13 cellular contexts compared by ENCODE assay signal in the genomic region with DNA sequence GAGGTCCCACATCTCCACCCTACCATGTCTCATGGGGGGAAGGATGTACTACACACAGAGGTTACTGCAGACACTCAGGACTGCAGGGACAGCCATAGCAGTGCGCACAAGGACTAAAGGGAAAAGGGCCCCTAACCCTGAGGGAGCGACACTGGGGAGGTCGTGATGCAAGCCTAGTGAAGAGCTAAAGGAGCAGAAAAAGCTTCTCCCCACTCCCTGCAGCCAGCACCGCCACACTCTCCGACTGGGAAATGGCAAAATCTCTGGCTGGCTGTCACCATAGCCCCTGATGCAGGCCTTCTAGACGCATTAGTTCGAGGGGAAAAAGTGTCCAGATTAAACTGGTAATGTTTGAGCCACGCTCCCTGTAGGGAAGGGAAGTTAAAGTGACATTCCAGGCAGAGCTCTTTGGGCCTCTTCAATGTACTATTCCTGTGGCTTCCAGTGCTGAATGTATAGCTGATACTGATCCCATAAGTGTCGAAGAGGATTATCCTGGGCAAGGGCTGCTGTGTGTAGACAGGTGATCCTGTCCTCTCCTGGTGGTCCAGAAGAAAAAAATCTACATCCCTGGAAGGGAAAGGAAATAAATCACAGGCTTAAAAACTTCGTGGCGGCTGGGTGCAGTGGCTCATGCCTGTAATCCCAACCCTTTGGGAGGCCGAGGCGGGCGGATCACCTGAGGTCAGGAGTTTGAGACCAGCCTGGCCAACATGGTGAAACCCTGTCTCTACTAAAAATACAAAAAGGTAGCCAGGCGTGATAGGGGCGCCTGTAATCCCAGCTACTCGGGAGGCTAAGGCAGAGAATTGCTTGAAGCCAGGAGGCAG. TPM values are rescaled to one million over a fixed set of nuclear protein-coding genes. Genes with fewer than 3 reads are reported as not detected.
DNase-seq lines count a peak whose midpoint lies in the region; ATAC-seq and TF ChIP-seq lines count a peak whose summit lies in the region.
"Had no signal": no experiment of that assay in that cellular context is flagged by ENCODE, and none has a peak within 500 bp of the region (broad histone marks: within the 10 kb centered on the region; RNA-seq: fewer than 3 reads in every experiment).

No MANE protein-coding gene starts in this region.

- H4K20me1 ChIP-seq in GM23248 (ENCODE audit: insufficient read depth), result no peaks in the 10 kb centered on the region

- ATAC-seq in RWPE2 (ENCODE audit: low read depth), result no peak
- no peak for ATAC-seq in activated CD8-positive, alpha-beta T cell treated with anti-CD3 and anti-CD28 coated beads for 36 hours

- no peak for TF ChIP-seq POLR2A in spleen (IDR thresholded peaks at IDR 0.05)

- H3K4me1 Mint-ChIP-seq in activated CD8-positive, alpha-beta T cell treated with anti-CD3 and anti-CD28 coated beads for 36 hours (ENCODE audit: low read depth), result peaks cover 9% of the 10 kb centered on the region

- H3K4me3 Mint-ChIP-seq in activated CD8-positive, alpha-beta T cell treated with anti-CD3 and anti-CD28 coated beads for 36 hours, result no peak overlapping the region
- H3K4me3 Mint-ChIP-seq: natural killer cell had no signal

- in situ Hi-C loops in GM23248 (cut with MboI), result no loop called here

- no peak overlapping the region for H3K4me3 ChIP-seq in GM23248
- H3K4me3 ChIP-seq in RWPE2 (ENCODE audit: severe bottlenecking), result no peak overlapping the region
- no peak overlapping the region for H3K4me3 ChIP-seq in iPS-20b (ENCODE audit: low read length)
- H3K4me3 ChIP-seq in skeletal muscle tissue (ENCODE audit: low read length in 3 of 3), result peak overlapping the region; percentile 11 to 57 (median 37)
- no peak overlapping the region for H3K4me3 ChIP-seq in spleen

- peak overlapping the region; percentile 55 for H3K4me2 ChIP-seq in GM23248 (ENCODE audit: unreplicated experiment)

- no peaks in the 10 kb centered on the region for H3K9me3 Mint-ChIP-seq in activated CD8-positive, alpha-beta T cell treated with anti-CD3 and anti-CD28 coated beads for 36 hours
- H3K9me3 Mint-ChIP-seq: natural killer cell had no signal

- 51% methylated on average over 17 of the region's 17 CpGs for WGBS in GM23248 (ENCODE audit: low coverage in 1 of 2, low lambda C conversion rate in 2 of 2, missing lambda C conversion rate in 2 of 2), 2 experiments
- 64 to 85% (median 76%) methylated on average over 17 of the region's 17 CpGs for WGBS in spleen, 5 donors

- H3K27me3 ChIP-seq in GM23248 (replicated peaks; ENCODE audit: insufficient read depth) (no peaks in the 10 kb centered on the region), RWPE2 (ENCODE audit: insufficient read depth, poor library complexity, severe bottlenecking) (no peaks in the 10 kb centered on the region), iPS-20b (ENCODE audit: insufficient read depth, low read length) (no peaks in the 10 kb centered on the region), skeletal muscle tissue (ENCODE audit: control insufficient read depth in 3 of 3, insufficient read depth in 3 of 3, low read length in 3 of 3) (no peaks in the 10 kb centered on the region), spleen (replicated peaks in 1 of 7) (no peaks in the 10 kb centered on the region)

- H3K27ac Mint-ChIP-seq in activated CD8-positive, alpha-beta T cell treated with anti-CD3 and anti-CD28 coated beads for 36 hours, result no peak overlapping the region
- H3K27ac Mint-ChIP-seq: natural killer cell had no signal

- H3K9me3 ChIP-seq in GM23248 (ENCODE audit: low read depth), result no peaks in the 10 kb centered on the region
- H3K9me3 ChIP-seq in RWPE2 (ENCODE audit: severe bottlenecking), result no peaks in the 10 kb centered on the region
- no peaks in the 10 kb centered on the region for H3K9me3 ChIP-seq in iPS-20b (ENCODE audit: insufficient read depth, low read depth, low read length)
- no peaks in the 10 kb centered on the region for H3K9me3 ChIP-seq in skeletal muscle tissue (ENCODE audit: control insufficient read depth in 3 of 3, low read length in 3 of 3)
- no peaks in the 10 kb centered on the region for H3K9me3 ChIP-seq in spleen

- intact Hi-C loops in activated CD8-positive, alpha-beta T cell treated with anti-CD3 and anti-CD28 coated beads for 36 hours (cut with micrococcal nuclease), result no loop called here
- intact Hi-C loops in spleen (cut with DNase I; ENCODE audit: low total_unique reads), result loop anchor here (10.0 kb wide), 1 partner anchor 441 kb away; no protein-coding TSS in a partner anchor

- no peaks in the 10 kb centered on the region for H3K36me3 ChIP-seq in GM23248 (ENCODE audit: low read depth)
- no peaks in the 10 kb centered on the region for H3K36me3 ChIP-seq in RWPE2 (ENCODE audit: low read depth)
- 0 out of 2 replicates have a peak, but pooled peaks cover 3% of the 10 kb centered on the region for H3K36me3 ChIP-seq in iPS-20b (ENCODE audit: insufficient read depth, low read depth, low read length)
- no peaks in the 10 kb centered on the region for H3K36me3 ChIP-seq in skeletal muscle tissue (ENCODE audit: control insufficient read depth in 3 of 3, insufficient read depth in 3 of 3, low read length in 3 of 3)
- H3K36me3 ChIP-seq in spleen, result peaks cover 0 to 7% (median 0%) of the 10 kb centered on the region in 6 donors

- H3K9ac ChIP-seq in GM23248, result no peak overlapping the region
- peak overlapping the region; percentile 52; the same call in 1 of the 2 replicates for H3K9ac ChIP-seq in iPS-20b (ENCODE audit: low read depth, low read length)
- H3K9ac ChIP-seq in skeletal muscle tissue (ENCODE audit: low read depth in 1 of 3, low read length in 3 of 3), result peak overlapping the region; percentile 54 to 73 (median 57)

- H3F3A ChIP-seq in GM23248 (ENCODE audit: insufficient read depth), result peaks cover 23% of the 10 kb centered on the region

- H3K36me3 Mint-ChIP-seq in activated CD8-positive, alpha-beta T cell treated with anti-CD3 and anti-CD28 coated beads for 36 hours (ENCODE audit: low read depth), result no peaks in the 10 kb centered on the region
- H3K36me3 Mint-ChIP-seq: natural killer cell had no signal

- CTCF ChIA-PET in activated CD8-positive, alpha-beta T cell treated with anti-CD3 and anti-CD28 coated beads for 36 hours (lab: Charles Lee), result interaction anchor here (0.7 to 6.4 kb wide), 44 partner anchors 9 to 440 kb away, joined by 3 to 151 read pairs (median 4); a partner anchor contains a TSS

- no peak overlapping the region for H2AFZ ChIP-seq in GM23248

- H3K79me2 ChIP-seq in GM23248 (ENCODE audit: insufficient read depth), result peaks cover 69% of the 10 kb centered on the region

- no peak for DNase-seq in GM23248
- DNase-seq in RWPE2 (ENCODE audit: low spot score), result no peak
- DNase-seq in activated CD8-positive, alpha-beta T cell treated with anti-CD3 and anti-CD28 coated beads for 36 hours, result no peak
- DNase-seq in spleen, result no peak
- DNase-seq in NCI-H1694 treated with DMSO at 0.1 percent for 48 hours (lab: John Stamatoyannopoulos, UW), result no peak
- no peak for DNase-seq in stimulated activated CD4-positive, alpha-beta T cell treated with anti-CD3 and anti-CD28 coated beads, Interleukin-4, amount 100 ng/mL, for 1 hour
- DNase-seq: GOT3, NCI-H1092 had no signal

- H3K27ac ChIP-seq in GM23248, result no peak overlapping the region
- peak overlapping the region; percentile 59 for H3K27ac ChIP-seq in RWPE2 (ENCODE audit: poor library complexity, severe bottlenecking)
- H3K27ac ChIP-seq in iPS-20b (ENCODE audit: low read length), result peak overlapping the region; percentile 13
- H3K27ac ChIP-seq in skeletal muscle tissue (ENCODE audit: low read depth, low read length), result peak overlapping the region; percentile 59
- H3K27ac ChIP-seq in spleen, result no peak overlapping the region

- TF ChIP-seq CTCF in RWPE2 (IDR thresholded peaks at IDR 0.05; ENCODE audit: poor library complexity, severe bottlenecking) (no peak), spleen (IDR thresholded peaks at IDR 0.05 in 8 of 11, conservative IDR thresholded peaks at IDR 0.05 in 3 of 11) (no peak)
- TF ChIP-seq CTCF in activated CD8-positive, alpha-beta T cell treated with anti-CD3 and anti-CD28 coated beads for 36 hours (IDR thresholded peaks at IDR 0.05), result no peak

- H3K4me1 ChIP-seq in GM23248 (ENCODE audit: insufficient read depth) (peaks cover 36% of the 10 kb centered on the region), RWPE2 (ENCODE audit: insufficient read depth, poor library complexity, severe bottlenecking) (peaks cover 23% of the 10 kb centered on the region), iPS-20b (ENCODE audit: insufficient read depth, low read length) (peaks cover 26% of the 10 kb centered on the region), skeletal muscle tissue (ENCODE audit: control insufficient read depth in 3 of 3, insufficient read depth in 3 of 3, low read length in 3 of 3) (peaks cover 57 to 74% (median 68%) of the 10 kb centered on the region in 3 donors), spleen (peaks cover 6 to 24% (median 10%) of the 10 kb centered on the region in 6 donors)

- H3K27me3 Mint-ChIP-seq in activated CD8-positive, alpha-beta T cell treated with anti-CD3 and anti-CD28 coated beads for 36 hours, result no peaks in the 10 kb centered on the region

- POLR2A ChIA-PET in activated CD8-positive, alpha-beta T cell treated with anti-CD3 and anti-CD28 coated beads for 36 hours (lab: Charles Lee), result interaction anchor here (1.4 kb wide), 1 partner anchor 11 kb away, joined by 4 read pairs; no protein-coding TSS in a partner anchor

- no peaks in the 10 kb centered on the region for H3K9me2 ChIP-seq in GM23248 (ENCODE audit: insufficient read depth)

RNA-seq across cellular contexts. Expression of a gene that starts 5.4 kb away (rescaled TPM):
- 21.0 and 28.3 TPM in 2 replicates for total RNA-seq in GM23248 (2014; rRNA removed; shearing (Covaris generic))
- polyA plus RNA-seq in GM23248 (2016; fragmentation: Nextera tagmentation; extraction: Ambion mirVana), result 18.0 and 20.7 TPM in 2 replicates
- total RNA-seq in skeletal muscle tissue, result 14.6 TPM
- 10 to 100 TPM; 14.2 to 15.3 TPM for total RNA-seq in activated CD8-positive, alpha-beta T cell treated with anti-CD3 and anti-CD28 coated beads for 36 hours
- total RNA-seq in spleen, result 10 to 100 TPM; 10.1 to 23.6 (median 18.8) TPM
- polyA plus RNA-seq in spleen, result 10 to 100 TPM in 2 of 3 donors, 1 to 10 TPM in 1; 5.4 to 16.8 (median 16.4) TPM

RNA-seq across cellular contexts. Expression of a gene that starts 5.5 kb away (rescaled TPM):
- total RNA-seq in GM23248 (2014; rRNA removed; shearing (Covaris generic)), result 26.1 and 26.2 TPM in 2 replicates
- 9.7 and 14.9 TPM in 2 replicates for polyA plus RNA-seq in GM23248 (2016; fragmentation: Nextera tagmentation; extraction: Ambion mirVana)
- 25.1 TPM for total RNA-seq in skeletal muscle tissue
- total RNA-seq in activated CD8-positive, alpha-beta T cell treated with anti-CD3 and anti-CD28 coated beads for 36 hours, result 10 to 100 TPM; 19.1 to 20.5 TPM
- 10 to 100 TPM in 6 of 7 donors, 1 to 10 TPM in 1; 7.8 to 21.7 (median 14.8) TPM for total RNA-seq in spleen
- polyA plus RNA-seq in spleen, result 10 to 100 TPM; 15.9 to 29.1 (median 19.3) TPM

RNA-seq across cellular contexts. Expression of a gene that starts 44.3 kb away (rescaled TPM):
- total RNA-seq in GM23248 (2014; rRNA removed; shearing (Covaris generic)), result not detected in 2 replicates
- polyA plus RNA-seq in GM23248 (2016; fragmentation: Nextera tagmentation; extraction: Ambion mirVana) (not detected in 2 replicates), spleen (not detected)
- total RNA-seq in skeletal muscle tissue (not detected), spleen (not detected)
- not detected for total RNA-seq in activated CD8-positive, alpha-beta T cell treated with anti-CD3 and anti-CD28 coated beads for 36 hours
- total RNA-seq: dermis microvascular lymphatic vessel endothelial cell, natural killer cell, SK-MEL-5 had no signal

Comparison
In these comparisons a context has a peak if more than half of its experiments do, and no peak if none do; other contexts are left out.
1. H3K27ac ChIP-seq: peak in RWPE2 (single experiment), iPS-20b (single experiment) and skeletal muscle tissue (single experiment); none in GM23248 (single experiment) and spleen (0 of 8).
2. H3K4me3 ChIP-seq: peak in skeletal muscle tissue (3 of 3); none in GM23248 (single experiment), RWPE2 (single experiment), iPS-20b (single experiment) and spleen (0 of 8).